In genomic region chr6:130872250-130873095, GRCh38 we compare ENCODE assay signal across 8 cellular contexts. TPM values are rescaled to one million over a fixed set of nuclear protein-coding genes. Genes with fewer than 3 reads are reported as not detected.
DNase-seq lines count a peak whose midpoint lies in the region; ATAC-seq and TF ChIP-seq lines count a peak whose summit lies in the region.

No MANE protein-coding gene starts in this region.

- no peaks in the 10 kb centered on the region for H3K9me3 ChIP-seq in neural cell (ENCODE audit: low read length)

- H3K9ac ChIP-seq in neural cell (ENCODE audit: low read length), result no peak overlapping the region

- no peak overlapping the region for H3K27ac ChIP-seq in neural cell (ENCODE audit: low read length)

- H3K9me2 ChIP-seq in neural cell (ENCODE audit: insufficient read depth, low read length), result no peaks in the 10 kb centered on the region

- TF ChIP-seq EP300 in neural cell (conservative IDR thresholded peaks at IDR 0.05; ENCODE audit: poor library complexity, severe bottlenecking), result no peak

- no peaks in the 10 kb centered on the region for H3K79me2 ChIP-seq in neural cell (replicated peaks; ENCODE audit: insufficient read depth, low read length)

- DNase-seq in NCI-H1694 (lab: John Stamatoyannopoulos, UW), result peak; percentile 7
- no peak for DNase-seq in NCI-H1694 treated with DMSO at 0.1 percent for 48 hours (lab: John Stamatoyannopoulos, UW)
- peak; percentile 27 for DNase-seq in NOMO-1 treated with DMSO at 0.1 percent for 48 hours (lab: John Stamatoyannopoulos, UW; ENCODE audit: unreplicated experiment)
- peak; percentile 89 for DNase-seq in activated CD8-positive, alpha-beta memory T cell treated with anti-CD3 and anti-CD28 coated beads, Interleukin-2, amount 50 U/mL, for 48 hours
- peak; percentile 32 for DNase-seq in fibroblast of gingiva (ENCODE audit: low read depth)
- peak; percentile 37 for DNase-seq in stromal cell of bone marrow (ENCODE audit: low read depth)

- peak; percentile 92 for ATAC-seq in HG02885 (IDR thresholded peaks at IDR 0.05; ENCODE audit: poor library complexity, unreplicated experiment)

- H3K4me2 ChIP-seq in neural cell (ENCODE audit: low read length), result no peak overlapping the region

- no peaks in the 10 kb centered on the region for H3K27me3 ChIP-seq in neural cell (ENCODE audit: insufficient read depth, low read depth, low read length)

- H2AFZ ChIP-seq in neural cell (ENCODE audit: low read depth, low read length), result no peak overlapping the region

- no peaks in the 10 kb centered on the region for H3K36me3 ChIP-seq in neural cell (ENCODE audit: insufficient read depth, low read length)

- peak; percentile 68 for TF ChIP-seq RAD21 in neural cell (conservative IDR thresholded peaks at IDR 0.05)

- no peaks in the 10 kb centered on the region for H4K20me1 ChIP-seq in neural cell (ENCODE audit: insufficient read depth)

- TF ChIP-seq CTCF in neural cell (IDR thresholded peaks at IDR 0.05; ENCODE audit: poor library complexity, severe bottlenecking), result peak; percentile 74

- no peak overlapping the region for H3K4me3 ChIP-seq in neural cell (ENCODE audit: low read length)

- no peaks in the 10 kb centered on the region for H3F3A ChIP-seq in neural cell (ENCODE audit: insufficient read depth, low read length, poor library complexity, severe bottlenecking)

TF ChIP-seq in neural cell, 6 proteins besides CTCF, POLR2A, EP300 and RAD21:
- TF ChIP-seq TAF1 (IDR thresholded peaks at IDR 0.05; ENCODE audit: low read depth) (no peak), SMC3 (conservative IDR thresholded peaks at IDR 0.05; ENCODE audit: poor library complexity) (peak; percentile 77)

RNA-seq across cellular contexts. Expression of gene SMLR1, which starts 45.3 kb away (rescaled TPM):
- not detected in 2 replicates for polyA plus RNA-seq in neural cell
- polyA minus RNA-seq in neural cell, result not detected in 2 replicates
